Comparison of ENCODE assay signal across 9 cellular contexts in genomic region chr1:213989740-213990472, GRCh38. TPM values are rescaled to one million over a fixed set of nuclear protein-coding genes. Genes with fewer than 3 reads are reported as not detected.
DNase-seq lines count a peak whose midpoint lies in the region; ATAC-seq and TF ChIP-seq lines count a peak whose summit lies in the region.
"Had no signal": no experiment of that assay in that cellular context is flagged by ENCODE, and none has a peak within 500 bp of the region (broad histone marks: within the 10 kb centered on the region; RNA-seq: fewer than 3 reads in every experiment).

No MANE protein-coding gene starts in this region.

- no peak for TF ChIP-seq POLR2A in breast epithelium (IDR thresholded peaks at IDR 0.05)

- H3K4me1 Mint-ChIP-seq in naive B cell, result peaks cover 20 to 28% (median 24%) of the 10 kb centered on the region in 3 donors

- TF ChIP-seq CTCF in breast epithelium (IDR thresholded peaks at IDR 0.05), result no peak

- H3K4me3 ChIP-seq in breast epithelium, result peak overlapping the region; percentile 54 to 75 (median 65)
- H3K4me3 ChIP-seq: K562 had no signal

- peaks cover 0 to 35% of the 10 kb centered on the region in 2 donors for H3K36me3 Mint-ChIP-seq in naive B cell

- H3K4me3 Mint-ChIP-seq in naive B cell, result peak overlapping the region in 6 of 8 donors; percentile 5 to 91 (median 80)

- peaks cover 65 to 87% (median 70%) of the 10 kb centered on the region in 3 donors for H3K27me3 Mint-ChIP-seq in naive B cell

- no peaks in the 10 kb centered on the region for H3K9me3 ChIP-seq in breast epithelium

- no peak overlapping the region for H3K27ac Mint-ChIP-seq in naive B cell

- peaks cover 2 to 37% (median 19%) of the 10 kb centered on the region in 7 donors for H3K9me3 Mint-ChIP-seq in naive B cell

- H3K36me3 ChIP-seq in breast epithelium, result no peaks in the 10 kb centered on the region

- H3K4me1 ChIP-seq in breast epithelium, result no peaks in the 10 kb centered on the region

- no peak for ATAC-seq in naive B cell (ENCODE audit: low read depth in 2 of 2)
- ATAC-seq in GM21786 (IDR thresholded peaks at IDR 0.05; ENCODE audit: unreplicated experiment), result no peak
- ATAC-seq in HG02973 (IDR thresholded peaks at IDR 0.05; ENCODE audit: unreplicated experiment), result no peak
- no peak for ATAC-seq in GM18520 (IDR thresholded peaks at IDR 0.05; ENCODE audit: unreplicated experiment)

- DNase-seq in DMS153 treated with DMSO at 0.1 percent for 48 hours (lab: John Stamatoyannopoulos, UW; ENCODE audit: unreplicated experiment) (peak; percentile 95), NCI-H2029 treated with DMSO at 0.1 percent for 48 hours (lab: John Stamatoyannopoulos, UW) (peak; percentile 88), breast epithelium (ENCODE audit: low spot score in 2 of 2) (peak in 1 of 2 donors; percentile 32), naive B cell (no peak), germinal center (ENCODE audit: low spot score) (no peak)

- intact Hi-C loops in breast epithelium (cut with DNase I; ENCODE audit: low total_unique reads), result no loop called here

- peak overlapping the region; percentile 66 to 83 for H3K27ac ChIP-seq in breast epithelium

- peaks cover 0 to 18% of the 10 kb centered on the region in 2 donors for H3K27me3 ChIP-seq in breast epithelium

RNA-seq across cellular contexts. Expression of gene PROX1, which starts 2.1 kb away (rescaled TPM):
- 1 to 10 TPM; 1.8 to 7.5 (median 5.7) TPM for total RNA-seq in breast epithelium
- polyA plus RNA-seq in naive B cell (ENCODE audit: low read depth in 6 of 6), result not detected

Comparison
In these comparisons a context has a peak if more than half of its experiments do, and no peak if none do; other contexts are left out.
1. DNase-seq: peak in DMS153 treated with DMSO at 0.1 percent for 48 hours (single experiment) and NCI-H2029 treated with DMSO at 0.1 percent for 48 hours (single experiment); none in naive B cell (single experiment) and germinal center (single experiment).